8 cellular contexts compared by ENCODE assay signal in genomic region chr5:103041071-103041676, GRCh38.
DNase-seq lines count a peak whose midpoint lies in the region; ATAC-seq and TF ChIP-seq lines count a peak whose summit lies in the region.

No MANE protein-coding gene starts in this region.

- H3K36me3 ChIP-seq in colonic mucosa = no peaks in the 10 kb centered on the region

- H3K27me3 ChIP-seq in AG04450 (ENCODE audit: control insufficient read depth, insufficient read depth, low read length) (no peaks in the 10 kb centered on the region), colonic mucosa (no peaks in the 10 kb centered on the region)

- no peaks in the 10 kb centered on the region for H3K9me3 ChIP-seq in AG04450 (ENCODE audit: control insufficient read depth, insufficient read depth, low read length)
- no peaks in the 10 kb centered on the region for H3K9me3 ChIP-seq in colonic mucosa

- POLR2A ChIA-PET in AG04450 (lab: Yijun Ruan, JAX) = no interaction called here

- no peaks in the 10 kb centered on the region for H3K4me1 ChIP-seq in colonic mucosa

- TF ChIP-seq CTCF in AG04450 (IDR thresholded peaks at IDR 0.05; ENCODE audit: low read depth, low read length) (peak; percentile 56), colonic mucosa (IDR thresholded peaks at IDR 0.05) (peak; percentile 34)

- no peak overlapping the region for H3K27ac ChIP-seq in AG04450 (ENCODE audit: low read depth, low read length)
- no peak overlapping the region for H3K27ac ChIP-seq in colonic mucosa

- H3K4me3 ChIP-seq in AG04450 (ENCODE audit: low read depth, low read length) (no peak overlapping the region), colonic mucosa (no peak overlapping the region)

- CTCF ChIA-PET in AG04450 (lab: Charles Lee) = interaction anchor here (0.6 to 4.0 kb wide), 11 partner anchors 17 to 505 kb away, joined by 3 to 40 read pairs (median 3); no protein-coding TSS in a partner anchor

- intact Hi-C loops in colonic mucosa (cut with DNase I) = loop anchor here (5.0 kb wide), 2 partner anchors 259 to 459 kb away; no protein-coding TSS in a partner anchor

- DNase-seq in AG04450 (ENCODE audit: low read depth, low spot score) = peak; percentile 10
- peak; percentile 44 for DNase-seq in NCI-H460 (ENCODE audit: extremely low read depth, low read depth)
- no peak for DNase-seq in colonic mucosa
- peak; percentile 13 for DNase-seq in non-pigmented ciliary epithelial cell (ENCODE audit: low read depth)
- DNase-seq in GOT3 (lab: John Stamatoyannopoulos, UW) = no peak

- ATAC-seq in GM18858 (IDR thresholded peaks at IDR 0.05; ENCODE audit: unreplicated experiment) (peak; percentile 35), HG03159 (IDR thresholded peaks at IDR 0.05; ENCODE audit: unreplicated experiment) (no peak), GM21576 (IDR thresholded peaks at IDR 0.05; ENCODE audit: unreplicated experiment) (no peak)

- H3K9ac ChIP-seq in colonic mucosa (ENCODE audit: low read depth in 2 of 2, low read length in 2 of 2) = no peak overlapping the region

Comparison
In these comparisons a context has a peak if more than half of its experiments do, and no peak if none do; other contexts are left out.
1. DNase-seq: peak in AG04450 (single experiment), NCI-H460 (single experiment) and non-pigmented ciliary epithelial cell (single experiment); none in colonic mucosa (single experiment) and GOT3 (single experiment).